In genomic region chr15:43105778-43106485, GRCh38 we compare ENCODE assay signal across 1 cellular context.
TF ChIP-seq lines count a peak whose summit lies in the region.

Gene UBR1 (minus strand): TSS chr15:43106038. CDS start chr15:43106022, 16 bp downstream.

TF ChIP-seq in K562, 482 proteins besides CTCF, POLR2A, EP300 and RAD21 (continued from another document and continues in another):
- TF ChIP-seq IRF1 (CRISPR knock-in tag; IDR thresholded peaks at IDR 0.05; ENCODE audit: borderline replicate concordance): no peak
- TF ChIP-seq ZNF75A (CRISPR knock-in tag; IDR thresholded peaks at IDR 0.05): no peak
- no peak for TF ChIP-seq NCOR1 (IDR thresholded peaks at IDR 0.05)
- no peak for TF ChIP-seq MCM5 (IDR thresholded peaks at IDR 0.05; ENCODE audit: low read depth)
- TF ChIP-seq SMAD1 (IDR thresholded peaks at IDR 0.05; ENCODE audit: low read depth, low read length, partially characterized antibody): peak; percentile 53
- TF ChIP-seq NR2C2 (CRISPR knock-in tag; IDR thresholded peaks at IDR 0.05): no peak
- peak; percentile 35; the same call in 1 of the 2 replicates for TF ChIP-seq NR2C2 (tag; IDR thresholded peaks at IDR 0.05)
- no peak for TF ChIP-seq ZNF699 (CRISPR knock-in tag; IDR thresholded peaks at IDR 0.05; ENCODE audit: insufficient replicate concordance)
- peak; percentile 98 to 99 for TF ChIP-seq ETV6 (IDR thresholded peaks at IDR 0.05; ENCODE audit: borderline replicate concordance in 1 of 2, low read depth in 2 of 2, low read length in 1 of 2)
- no peak for TF ChIP-seq ETV6 (CRISPR knock-in tag; IDR thresholded peaks at IDR 0.05; ENCODE audit: borderline replicate concordance)
- TF ChIP-seq ZNF24 (IDR thresholded peaks at IDR 0.05): 0 out of 2 replicates have a peak, but pooled peaks have one; percentile 17
- TF ChIP-seq HMBOX1 (IDR thresholded peaks at IDR 0.05): no peak
- TF ChIP-seq TCF7 (IDR thresholded peaks at IDR 0.05; ENCODE audit: borderline replicate concordance): no peak
- no peak for TF ChIP-seq ILK (tag; IDR thresholded peaks at IDR 0.05; ENCODE audit: borderline replicate concordance, low read depth)
- TF ChIP-seq ZNF639 (CRISPR knock-in tag; conservative IDR thresholded peaks at IDR 0.05 in 1 of 2, IDR thresholded peaks at IDR 0.05 in 1 of 2): peak in 1 of 2 experiments; percentile 43; a peak in 1 of 4 replicates
- no peak for TF ChIP-seq ZBTB43 (CRISPR knock-in tag; IDR thresholded peaks at IDR 0.05)
- peak; percentile 85 for TF ChIP-seq PHF20 (IDR thresholded peaks at IDR 0.05; ENCODE audit: partially characterized antibody)
- TF ChIP-seq NEUROD1 (IDR thresholded peaks at IDR 0.05; ENCODE audit: borderline replicate concordance, low read depth, low read length, partially characterized antibody): peak; percentile 46
- no peak for TF ChIP-seq PRPF4 (IDR thresholded peaks at IDR 0.05; ENCODE audit: insufficient read depth, low read depth, low read length, poor library complexity, severe bottlenecking)
- TF ChIP-seq RFX1 (IDR thresholded peaks at IDR 0.05): no peak
- TF ChIP-seq GTF2B (IDR thresholded peaks at IDR 0.05; ENCODE audit: extremely low read depth, insufficient read length): no peak
- peak; percentile 74 for TF ChIP-seq EP400 (IDR thresholded peaks at IDR 0.05)
- TF ChIP-seq POLR2H (tag; IDR thresholded peaks at IDR 0.05; ENCODE audit: low read depth): peak; percentile 76
- TF ChIP-seq MAZ (CRISPR knock-in tag; conservative IDR thresholded peaks at IDR 0.05 in 1 of 2, IDR thresholded peaks at IDR 0.05 in 1 of 2): peak in 1 of 2 experiments; percentile 50; a peak in 2 of 4 replicates
- peak; percentile 88 for TF ChIP-seq RBFOX2 (IDR thresholded peaks at IDR 0.05; ENCODE audit: low read depth, low read length)
- peak; percentile 94 for TF ChIP-seq ZNF384 (IDR thresholded peaks at IDR 0.05; ENCODE audit: low read depth, low read length)
- no peak for TF ChIP-seq NFATC3 (IDR thresholded peaks at IDR 0.05)
- peak; percentile 80 to 84 for TF ChIP-seq NRF1 (conservative IDR thresholded peaks at IDR 0.05 in 1 of 2, IDR thresholded peaks at IDR 0.05 in 1 of 2)
- peak; percentile 89 for TF ChIP-seq POLR2G (IDR thresholded peaks at IDR 0.05; ENCODE audit: low read depth, low read length)
- TF ChIP-seq MGA (IDR thresholded peaks at IDR 0.05): no peak
- TF ChIP-seq TAF9B (IDR thresholded peaks at IDR 0.05; ENCODE audit: partially characterized antibody): peak; percentile 70
- no peak for TF ChIP-seq PATZ1 (CRISPR knock-in tag; IDR thresholded peaks at IDR 0.05; ENCODE audit: borderline replicate concordance)
- TF ChIP-seq GABPA (tag; conservative IDR thresholded peaks at IDR 0.05; ENCODE audit: low read depth): peak; percentile 91
- TF ChIP-seq FOXA3 (CRISPR knock-in tag; conservative IDR thresholded peaks at IDR 0.05 in 1 of 2, IDR thresholded peaks at IDR 0.05 in 1 of 2): 0 out of 4 replicates have a peak, but pooled peaks of 1 of the 2 experiments have one; percentile 26
- no peak for TF ChIP-seq NR2F6 (CRISPR knock-in tag; IDR thresholded peaks at IDR 0.05)
- TF ChIP-seq L3MBTL2 (IDR thresholded peaks at IDR 0.05): peak; percentile 43; the same call in 1 of the 2 replicates
- peak; percentile 38; the same call in 1 of the 2 replicates for TF ChIP-seq FOXJ2 (tag; IDR thresholded peaks at IDR 0.05)
- peak; percentile 35 to 92 (median 88) for TF ChIP-seq YY1 (IDR thresholded peaks at IDR 0.05; ENCODE audit: borderline replicate concordance in 1 of 3, control insufficient read depth in 1 of 3, extremely low read depth in 1 of 3, insufficient read depth in 3 of 3, insufficient read length in 1 of 3, insufficient replicate concordance in 2 of 3, low read depth in 1 of 3, low read length in 2 of 3)
- TF ChIP-seq RBBP5 (IDR thresholded peaks at IDR 0.05; ENCODE audit: borderline replicate concordance, insufficient read depth, low read length, poor library complexity, severe bottlenecking): peak; percentile 69
